In the genomic region with DNA sequence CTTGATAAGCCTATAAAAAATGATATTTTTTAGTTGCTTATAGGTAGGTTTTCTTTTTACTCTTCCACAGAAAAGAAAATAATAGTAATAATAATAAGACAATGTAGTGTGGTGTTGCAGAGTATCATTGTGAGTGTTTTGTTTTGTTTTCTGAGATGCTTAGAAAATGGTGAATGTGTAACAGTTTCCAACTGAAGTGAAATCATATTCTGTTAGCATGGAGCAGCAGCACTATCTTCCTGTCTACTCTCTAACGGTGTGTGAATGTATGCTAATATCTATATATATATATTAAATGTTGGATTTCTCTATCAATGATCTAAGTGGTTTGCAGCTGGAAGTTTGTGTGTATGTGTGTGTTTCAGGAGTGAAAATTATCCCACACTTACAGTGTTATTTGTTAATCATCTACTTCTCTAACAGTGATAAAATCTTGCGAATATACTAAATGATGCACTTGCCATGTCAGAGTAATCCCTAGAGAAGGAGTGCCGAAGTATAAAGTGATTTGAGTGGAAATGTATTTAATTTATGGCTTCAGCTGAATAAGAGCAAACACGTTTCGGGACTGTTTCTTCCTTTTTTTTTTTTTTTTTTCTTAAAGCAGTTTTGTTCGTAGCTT, we compare ENCODE assay signal across 9 cellular contexts. TPM values are rescaled to one million over a fixed set of nuclear protein-coding genes. Genes with fewer than 3 reads are reported as not detected.
DNase-seq lines count a peak whose midpoint lies in the region; ATAC-seq, FAIRE-seq and TF ChIP-seq lines count a peak whose summit lies in the region.
"Had no signal": no experiment of that assay in that cellular context is flagged by ENCODE, and none has a peak within 500 bp of the region (broad histone marks: within the 10 kb centered on the region; RNA-seq: fewer than 3 reads in every experiment).

No MANE protein-coding gene starts in this region.

- intact Hi-C loops in K562 (cut with micrococcal nuclease) (loop anchor here (10.0 kb wide), 1 partner anchor 203 kb away; the partner anchor contains the start of genes GNG5 and SPATA1), natural killer cell (cut with micrococcal nuclease) (loop anchor here (2.0 to 10.0 kb wide), 2 partner anchors 133 to 157 kb away; partner anchors contain the start of gene PRKACB)

- H3K36me3 Mint-ChIP-seq in IgD-negative memory B cell (no peaks in the 10 kb centered on the region), natural killer cell (no peaks in the 10 kb centered on the region)

- POLR2A ChIA-PET in K562 (lab: Yijun Ruan, JAX): interaction anchor here (0.6 to 1.3 kb wide), 4 partner anchors 9 to 204 kb away, joined by 3 read pairs; partner anchors contain the start of gene SPATA1

- peak overlapping the region; percentile 51 to 84 (median 59) for H3K4me3 Mint-ChIP-seq in IgD-negative memory B cell
- peak overlapping the region; percentile 71 for H3K4me3 Mint-ChIP-seq in natural killer cell

- H3K27ac Mint-ChIP-seq in IgD-negative memory B cell (no peak overlapping the region), natural killer cell (peak overlapping the region in 1 of 2 donors; percentile 80)

- no peak for TF ChIP-seq EP300 in K562 (IDR thresholded peaks at IDR 0.05; ENCODE audit: low read length)

- H3K9me3 Mint-ChIP-seq in IgD-negative memory B cell (peaks cover 1 to 4% (median 1%) of the 10 kb centered on the region in 3 donors), natural killer cell (no peaks in the 10 kb centered on the region)

- H3K9ac ChIP-seq in K562 (ENCODE audit: insufficient read depth in 1 of 2, low read depth in 2 of 2, low read length in 2 of 2): no peak overlapping the region

- TF ChIP-seq CTCF in K562 (IDR thresholded peaks at IDR 0.05 in 2 of 3, conservative IDR thresholded peaks at IDR 0.05 in 1 of 3; ENCODE audit: insufficient read depth in 2 of 3, low read depth in 1 of 3, low read length in 3 of 3) (no peak), natural killer cell (IDR thresholded peaks at IDR 0.05) (no peak), GM13976 (IDR thresholded peaks at IDR 0.05; ENCODE audit: borderline replicate concordance, control extremely low read depth, extremely low read depth, insufficient read depth, missing control alignments) (no peak)

- no peak for TF ChIP-seq RAD21 in K562 (CRISPR knock-in tag; conservative IDR thresholded peaks at IDR 0.05 in 1 of 2, IDR thresholded peaks at IDR 0.05 in 1 of 2)

- no peaks in the 10 kb centered on the region for H4K20me1 ChIP-seq in K562 (replicated peaks; ENCODE audit: control insufficient read depth, insufficient read depth, low read length)

- no peaks in the 10 kb centered on the region for H3K36me3 ChIP-seq in K562 (ENCODE audit: control insufficient read depth, insufficient read depth, low read length)

- H3K27me3 ChIP-seq in K562 (ENCODE audit: control insufficient read depth in 2 of 2, insufficient read depth in 2 of 2, low read length in 2 of 2): no peaks in the 10 kb centered on the region

- in situ Hi-C loops in K562 (cut with MboI) (no loop called here), GM13976 (cut with MboI; ENCODE audit: low sequenced_read_pairs, unreplicated experiment) (no loop called here)

- H3K9me1 ChIP-seq in K562 (ENCODE audit: control insufficient read depth, insufficient read depth, low read length): no peaks in the 10 kb centered on the region

- no peaks in the 10 kb centered on the region for H3K9me3 ChIP-seq in K562 (replicated peaks; ENCODE audit: control insufficient read depth, insufficient read depth, low read depth, low read length)

- no peaks in the 10 kb centered on the region for H3K79me2 ChIP-seq in K562 (ENCODE audit: control insufficient read depth, insufficient read depth, low read length)

- peak overlapping the region; percentile 72 for H2AFZ ChIP-seq in K562 (ENCODE audit: low read depth, low read length)

- no peak for ATAC-seq in K562
- ATAC-seq in natural killer cell: no peak
- ATAC-seq in GM21825 (IDR thresholded peaks at IDR 0.05; ENCODE audit: unreplicated experiment): no peak

- no peak for TF ChIP-seq POLR2A in K562 (conservative IDR thresholded peaks at IDR 0.05)

- peaks cover 18 to 26% (median 22%) of the 10 kb centered on the region in 3 donors for H3K4me1 Mint-ChIP-seq in IgD-negative memory B cell
- H3K4me1 Mint-ChIP-seq in natural killer cell: peaks cover 28 to 45% of the 10 kb centered on the region in 2 donors

- BruUV-seq in K562 (replicated peaks; lab: Mats Ljungman, UMichigan): no TSS peak

- DNase-seq in Ammon's horn (ENCODE audit: low spot score) (peak; percentile 19), K562 (ENCODE audit: extremely low read depth in 1 of 4, low spot score in 3 of 4) (no peak), natural killer cell (no peak), medulla oblongata (ENCODE audit: extremely low spot score) (no peak), NOMO-1 treated with dmso at 0.1 percent for 144 hours (lab: John Stamatoyannopoulos, UW; ENCODE audit: unreplicated experiment) (no peak), GM13976 (ENCODE audit: low spot score) (no peak)

- peaks cover 14 to 31% of the 10 kb centered on the region in 2 experiments for H3K4me1 ChIP-seq in K562 (replicated peaks in 1 of 2; ENCODE audit: control insufficient read depth in 2 of 2, insufficient read depth in 2 of 2, low read length in 2 of 2)

- CTCF ChIA-PET in K562 (lab: Yijun Ruan, JAX; ENCODE audit: low intra/inter-chr PET ratio): interaction anchor here (0.7 kb wide), 1 partner anchor 55 kb away, joined by 3 read pairs; no protein-coding TSS in a partner anchor

- FAIRE-seq in K562 (lab: Jason Lieb, UNC): no peak

- H3K4me3 ChIP-seq in K562: no peak overlapping the region

- H3K27ac ChIP-seq in K562 (ENCODE audit: extremely low read depth, low read depth, low read length): peak overlapping the region; percentile 52; the same call in 1 of the 3 replicates

- WGBS in K562 (ENCODE audit: insufficient coverage, low coverage, missing lambda C conversion rate): 17% methylated on average over 3 of the region's 6 CpGs

- no peak overlapping the region for H3K4me2 ChIP-seq in K562 (ENCODE audit: insufficient read depth, low read length)

- peaks cover 21% of the 10 kb centered on the region for H3K27me3 Mint-ChIP-seq in IgD-negative memory B cell
- peaks cover 2 to 8% of the 10 kb centered on the region in 2 donors for H3K27me3 Mint-ChIP-seq in natural killer cell (ENCODE audit: low read depth in 2 of 2)

TF ChIP-seq in K562, 482 proteins besides CTCF, POLR2A, EP300 and RAD21:
- TF ChIP-seq ZNF232 (CRISPR knock-in tag; IDR thresholded peaks at IDR 0.05) (no peak), ATF7 (IDR thresholded peaks at IDR 0.05) (0 out of 2 replicates have a peak, but pooled peaks have one; percentile 6)
- TF ChIP-seq, protein P1, sequence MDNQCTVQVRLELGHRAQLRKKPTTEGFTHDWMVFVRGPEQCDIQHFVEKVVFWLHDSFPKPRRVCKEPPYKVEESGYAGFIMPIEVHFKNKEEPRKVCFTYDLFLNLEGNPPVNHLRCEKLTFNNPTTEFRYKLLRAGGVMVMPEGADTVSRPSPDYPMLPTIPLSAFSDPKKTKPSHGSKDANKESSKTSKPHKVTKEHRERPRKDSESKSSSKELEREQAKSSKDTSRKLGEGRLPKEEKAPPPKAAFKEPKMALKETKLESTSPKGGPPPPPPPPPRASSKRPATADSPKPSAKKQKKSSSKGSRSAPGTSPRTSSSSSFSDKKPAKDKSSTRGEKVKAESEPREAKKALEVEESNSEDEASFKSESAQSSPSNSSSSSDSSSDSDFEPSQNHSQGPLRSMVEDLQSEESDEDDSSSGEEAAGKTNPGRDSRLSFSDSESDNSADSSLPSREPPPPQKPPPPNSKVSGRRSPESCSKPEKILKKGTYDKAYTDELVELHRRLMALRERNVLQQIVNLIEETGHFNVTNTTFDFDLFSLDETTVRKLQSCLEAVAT (IDR thresholded peaks at IDR 0.05): no peak

RNA-seq across cellular contexts. Expression of gene SAMD13, which starts 0.4 kb away (rescaled TPM):
- polyA plus RNA-seq in IgD-negative memory B cell: not detected
- total RNA-seq in K562 (2011; cell fraction: chromatin; rRNA removed; ENCODE audit: low replicate concordance): 1.5 TPM in 1 of 2 replicates, not detected in the other
- total RNA-seq in K562 (2011; cell fraction: nucleolus; rRNA removed): 0.39 TPM in 1 of 2 replicates, not detected in the other
- 1.1 TPM in 1 of 2 replicates, not detected in the other for total RNA-seq in K562 (2011; cell fraction: nucleoplasm; rRNA removed)
- total RNA-seq in K562 (2014; rRNA removed): 0.86 and 1.1 TPM in 2 replicates
- 1.1 and 1.3 TPM in 2 replicates for total RNA-seq in K562 (2014; rRNA removed; fragmentation: Illumina TruSeq; extraction: Trizol)
- 1.2 and 1.3 TPM in 2 replicates for total RNA-seq in K562 (2015; rRNA removed; fragmentation: Illumina TruSeq; extraction: Trizol)
- 0.56 and 0.78 TPM in 2 replicates for total RNA-seq in K562 (2021)
- 0.39 and 0.96 TPM in 2 replicates for polyA plus RNA-seq in K562 (2011; rRNA removed)
- 0.09 and 0.21 TPM in 2 replicates for polyA plus RNA-seq in K562 (2011; cell fraction: cytosol; rRNA removed)
- polyA plus RNA-seq in K562 (2011; cell fraction: nucleus; rRNA removed): 0.25 and 0.78 TPM in 2 replicates
- polyA plus RNA-seq in K562 (2012): 1.6 and 2.4 TPM in 2 replicates
- 1.1 and 1.2 TPM in 2 replicates for polyA plus RNA-seq in K562 (2014; fragmentation: Illumina TruSeq; extraction: Trizol)
- under 1 TPM; 0.92 to 1.00 TPM for polyA plus RNA-seq in K562 (2014; fragmentation: Nextera tagmentation; extraction: Ambion mirVana)
- 1.7 and 2.7 TPM in 2 replicates for polyA plus RNA-seq in K562 (2014; rRNA removed)
- 0.42 and 1.3 TPM in 2 replicates for polyA minus RNA-seq in K562 (2011; rRNA and poly(A)+ RNA removed)
- not detected in 2 replicates for polyA minus RNA-seq in K562 (2011; cell fraction: cytosol; rRNA and poly(A)+ RNA removed)
- 0.40 TPM in 1 of 2 replicates, not detected in the other for polyA minus RNA-seq in K562 (2011; cell fraction: nucleus; rRNA and poly(A)+ RNA removed)
- under 1 TPM in 1 of 3 donors, not detected in 2; 0.40 TPM for total RNA-seq in natural killer cell
- total RNA-seq: T-helper 1 cell treated with Interleukin-12 subunit alpha and Interleukin-12 subunit beta and Interleukin-4 antibody, amounts not matched to agents 30 ng/mL and 1 ng/mL, for 36 hours had no signal
